In the genomic region with DNA sequence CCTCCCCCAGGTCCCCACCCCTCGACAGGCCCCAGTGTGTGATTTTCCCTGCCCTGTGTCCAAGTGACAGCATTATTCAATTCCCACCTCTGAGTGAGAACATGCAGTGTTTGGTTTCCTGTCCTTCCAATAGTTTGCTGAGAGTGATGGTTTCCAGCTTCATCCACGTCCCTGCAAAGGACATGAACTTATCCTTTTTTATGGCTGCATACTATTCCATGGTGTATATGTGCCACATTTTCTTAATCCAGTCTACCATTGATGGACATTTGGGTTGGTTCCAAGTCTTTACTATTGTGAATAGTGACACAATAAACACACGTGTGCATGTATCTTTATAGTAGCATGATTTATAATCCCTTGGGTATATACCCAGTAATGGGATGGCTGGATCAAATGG, we compare ENCODE assay signal across 5 cellular contexts. TPM values are rescaled to one million over a fixed set of nuclear protein-coding genes. Genes with fewer than 3 reads are reported as not detected.
"Had no signal": no experiment of that assay in that cellular context is flagged by ENCODE, and none has a peak within 500 bp of the region (broad histone marks: within the 10 kb centered on the region; RNA-seq: fewer than 3 reads in every experiment).

No MANE protein-coding gene starts in this region.

RNA-seq across cellular contexts. Expression of a gene that starts 47.2 kb away (rescaled TPM):
- total RNA-seq: HepG2, HT-29, HT1080, IMR-90 had no signal
- polyA plus RNA-seq: HepG2, IgD-negative memory B cell had no signal
